Comparison of ENCODE assay signal across 10 cellular contexts in genomic region chr4:9495450-9495849, GRCh38. TPM values are rescaled to one million over a fixed set of nuclear protein-coding genes. Genes with fewer than 3 reads are reported as not detected.
DNase-seq lines count a peak whose midpoint lies in the region; ATAC-seq, FAIRE-seq and TF ChIP-seq lines count a peak whose summit lies in the region.
"Not testable (repeated sequence)": the region's sequence is repeated elsewhere in the genome, so short reads cannot be mapped to it uniquely, and the experiment has no call there.
"Had no signal": no experiment of that assay in that cellular context is flagged by ENCODE, and none has a peak within 500 bp of the region (broad histone marks: within the 10 kb centered on the region; RNA-seq: fewer than 3 reads in every experiment).

No MANE protein-coding gene starts in this region.

- not testable (repeated sequence) for TF ChIP-seq POLR2A in GM12891 (IDR thresholded peaks at IDR 0.05; ENCODE audit: low read depth, low read length)

- CTCF ChIA-PET in T-cell (lab: Charles Lee), result not testable (repeated sequence)

- peaks cover 22 to 25% of the 10 kb centered on the region in 2 donors for H3K27me3 Mint-ChIP-seq in T-cell
- peaks cover 74% of the 10 kb centered on the region for H3K27me3 Mint-ChIP-seq in mesothelial cell of epicardium (ENCODE audit: low read depth)

- H3K9me3 Mint-ChIP-seq in T-cell, mesothelial cell of epicardium: not testable (repeated sequence)

- H3K36me3 Mint-ChIP-seq in T-cell, mesothelial cell of epicardium: not testable (repeated sequence)

- peak; percentile 54 for FAIRE-seq in GM12891 (lab: Jason Lieb, UNC)

- DNase-seq in A172 (ENCODE audit: low spot score) (peak; percentile 23), GM12891 (ENCODE audit: insufficient read length, low spot score) (peak; percentile 28), NCI-H2081 (lab: John Stamatoyannopoulos, UW) (peak; percentile 12 to 36), T-cell (peak; percentile 5 to 64 (median 44)), fibroblast of mammary gland (ENCODE audit: low read depth) (peak; percentile 21), mesothelial cell of epicardium (ENCODE audit: low spot score in 2 of 2, unreplicated experiment in 2 of 2) (peak; percentile 38 to 73)
- peak; percentile 32 for DNase-seq in activated T-helper 9 cell treated with anti-CD3 and anti-CD28 coated beads, Interleukin-2, amount 50 U/mL, for 16 hours (ENCODE audit: low read depth)
- peak; percentile 71 for DNase-seq in stimulated activated CD4-positive, alpha-beta T cell treated with anti-CD3 and anti-CD28 coated beads, Interleukin-4, amount 100 ng/mL, for 24 hours

- H3K27ac Mint-ChIP-seq in T-cell, mesothelial cell of epicardium: not testable (repeated sequence)

- not testable (repeated sequence) for ATAC-seq in T-cell (replicated peaks in 1 of 4)

- TF ChIP-seq CTCF in fibroblast of mammary gland (conservative IDR thresholded peaks at IDR 0.05; ENCODE audit: control insufficient read depth, insufficient read depth, low read depth, low read length) (peak; percentile 29), mesothelial cell of epicardium (IDR thresholded peaks at IDR 0.05; ENCODE audit: unreplicated experiment) (peak; percentile 38)

- POLR2A ChIA-PET in T-cell (lab: Charles Lee), result not testable (repeated sequence)

- H3K4me3 ChIP-seq in fibroblast of mammary gland (ENCODE audit: control insufficient read depth, low read depth, low read length), result not testable (repeated sequence)

- not testable (repeated sequence) for H3K4me1 Mint-ChIP-seq in T-cell, mesothelial cell of epicardium

- not testable (repeated sequence) for H3K4me3 Mint-ChIP-seq in T-cell, mesothelial cell of epicardium

RNA-seq across cellular contexts. Expression of gene DEFB131A, which starts 51.2 kb away (rescaled TPM):
- total RNA-seq in A172 (2014; rRNA removed; shearing (Covaris generic)), result not detected in 2 replicates
- polyA plus RNA-seq in GM12891 (2012; ENCODE audit: low read depth, missing spikeins), result not detected
- not detected for total RNA-seq in T-cell
- total RNA-seq in mesothelial cell of epicardium, result not detected in 3 replicates
- total RNA-seq: mononuclear cell had no signal
- polyA plus RNA-seq: adipose tissue had no signal

Comparison
In these comparisons a context has a peak if more than half of its experiments do, and no peak if none do; other contexts are left out.
1. DNase-seq: peak in every context shown above with its lines; median percentile 71 in stimulated activated CD4-positive, alpha-beta T cell treated with anti-CD3 and anti-CD28 coated beads, Interleukin-4, amount 100 ng/mL, for 24 hours; 56 in mesothelial cell of epicardium; 44 in T-cell; 32 in activated T-helper 9 cell treated with anti-CD3 and anti-CD28 coated beads, Interleukin-2, amount 50 U/mL, for 16 hours; 28 in GM12891; 24 in NCI-H2081; 23 in A172; 21 in fibroblast of mammary gland.